Comparison of ENCODE assay signal across 14 cellular contexts in the genomic region with DNA sequence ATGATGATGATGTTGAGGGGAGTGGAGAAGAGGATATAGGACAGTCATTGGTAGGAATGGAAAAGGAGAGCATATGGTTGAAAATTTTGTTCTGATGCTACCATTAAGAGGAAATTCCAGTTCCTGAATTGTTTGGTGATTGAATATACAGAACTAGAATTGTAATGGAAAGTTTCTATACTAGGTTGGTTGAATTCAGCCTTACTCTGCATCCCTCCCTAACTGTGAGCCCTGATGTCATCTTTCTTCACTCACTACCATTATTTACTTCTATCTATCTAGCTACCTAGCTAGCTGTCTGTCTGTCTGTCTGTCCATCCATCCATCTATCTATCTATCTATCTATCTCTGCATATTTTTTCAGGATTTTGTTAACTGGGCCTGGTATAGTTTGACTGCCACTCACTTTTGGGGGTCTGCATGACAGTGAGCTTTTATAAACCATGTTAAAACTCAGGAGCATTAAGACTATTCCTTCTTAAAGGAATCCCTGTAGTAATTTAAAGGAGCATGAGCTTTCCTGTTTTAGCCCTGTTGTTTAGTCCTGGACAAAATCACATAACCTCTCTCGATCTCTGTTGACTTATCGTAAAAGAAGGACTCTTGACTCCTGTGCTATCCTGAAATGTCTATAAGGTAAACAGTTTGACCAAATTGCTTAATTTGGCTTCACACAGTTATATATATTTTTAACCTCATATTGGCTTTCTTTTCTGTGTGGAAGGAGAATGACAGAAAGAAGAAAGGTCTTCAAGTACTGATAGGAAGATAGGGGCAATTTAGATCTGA.
"Had no signal": no experiment of that assay in that cellular context is flagged by ENCODE, and none has a peak within 500 bp of the region (broad histone marks: within the 10 kb centered on the region; RNA-seq: fewer than 3 reads in every experiment).

No MANE protein-coding gene starts in this region.

- H3K27me3 Mint-ChIP-seq: activated B cell treated with CpG ODN at 0.5 μM for 24 hours had no signal

- H3K9me2 ChIP-seq: SK-N-SH had no signal

- ATAC-seq: activated naive CD4-positive, alpha-beta T cell treated with anti-CD3 and anti-CD28 coated beads, Interleukin-2, amount 50 U/mL, for 72 hours; left cardiac atrium; mucosa of descending colon; stimulated activated naive CD8-positive, alpha-beta T cell treated with anti-CD3 and anti-CD28 coated beads, Interleukin-15, Interleukin-2, amounts not matched to agents 100 U/mL and 50 U/mL, for 24 hours had no signal

- DNase-seq: activated B cell treated with CpG ODN at 0.5 μM for 24 hours; activated CD4-positive, alpha-beta T cell treated with anti-CD3 and anti-CD28 coated beads, Interleukin-2, amount 50 U/mL, for 1 hour; anterior cingulate cortex; glutamatergic neuron; left cardiac atrium; mucosa of descending colon; SK-N-SH; stimulated activated CD4-positive, alpha-beta T cell treated with anti-CD3 and anti-CD28 coated beads, Interleukin-12 subunit alpha, Interleukin-12 subunit beta, amount 100 ng/mL, for 4 hours; stimulated activated naive CD8-positive, alpha-beta T cell treated with anti-CD3 and anti-CD28 coated beads, Interleukin-15, Interleukin-2, amounts not matched to agents 100 U/mL and 50 U/mL, for 24 hours; upper lobe of left lung had no signal

- H3K27ac Mint-ChIP-seq: activated B cell treated with CpG ODN at 0.5 μM for 24 hours; activated T-helper 1 cell treated with anti-CD3 and anti-CD28 coated beads, Interleukin-12 subunit alpha, Interleukin-12 subunit beta, Interleukin-2, Interleukin-4 antibody, amounts not matched to agents 30 ng/mL and 10 ng/mL and 1 ng/mL, durations not matched to agents 14 hours and 24 hours and 36 hours had no signal

- H3K4me2 ChIP-seq: SK-N-SH had no signal

- H3K9me3 ChIP-seq: esophagus muscularis mucosa, mucosa of descending colon, SK-N-SH, suprapubic skin, upper lobe of left lung had no signal

- H3K36me3 ChIP-seq: suprapubic skin, upper lobe of left lung had no signal

- H3K9me3 Mint-ChIP-seq: activated B cell treated with CpG ODN at 0.5 μM for 24 hours; activated T-helper 1 cell treated with anti-CD3 and anti-CD28 coated beads, Interleukin-12 subunit alpha, Interleukin-12 subunit beta, Interleukin-2, Interleukin-4 antibody, amounts not matched to agents 30 ng/mL and 10 ng/mL and 1 ng/mL, durations not matched to agents 14 hours and 24 hours and 36 hours had no signal

- H3K27ac ChIP-seq: esophagus muscularis mucosa, suprapubic skin, upper lobe of left lung had no signal

- H3K4me1 ChIP-seq: esophagus muscularis mucosa, suprapubic skin, upper lobe of left lung had no signal

- H3K4me3 ChIP-seq: esophagus muscularis mucosa, mucosa of descending colon, suprapubic skin, upper lobe of left lung had no signal

- H3K27me3 ChIP-seq: esophagus muscularis mucosa, suprapubic skin, upper lobe of left lung had no signal

- H3K4me3 Mint-ChIP-seq: activated B cell treated with CpG ODN at 0.5 μM for 24 hours; activated T-helper 1 cell treated with anti-CD3 and anti-CD28 coated beads, Interleukin-12 subunit alpha, Interleukin-12 subunit beta, Interleukin-2, Interleukin-4 antibody, amounts not matched to agents 30 ng/mL and 10 ng/mL and 1 ng/mL, durations not matched to agents 14 hours and 24 hours and 36 hours had no signal
